In the genomic region with DNA sequence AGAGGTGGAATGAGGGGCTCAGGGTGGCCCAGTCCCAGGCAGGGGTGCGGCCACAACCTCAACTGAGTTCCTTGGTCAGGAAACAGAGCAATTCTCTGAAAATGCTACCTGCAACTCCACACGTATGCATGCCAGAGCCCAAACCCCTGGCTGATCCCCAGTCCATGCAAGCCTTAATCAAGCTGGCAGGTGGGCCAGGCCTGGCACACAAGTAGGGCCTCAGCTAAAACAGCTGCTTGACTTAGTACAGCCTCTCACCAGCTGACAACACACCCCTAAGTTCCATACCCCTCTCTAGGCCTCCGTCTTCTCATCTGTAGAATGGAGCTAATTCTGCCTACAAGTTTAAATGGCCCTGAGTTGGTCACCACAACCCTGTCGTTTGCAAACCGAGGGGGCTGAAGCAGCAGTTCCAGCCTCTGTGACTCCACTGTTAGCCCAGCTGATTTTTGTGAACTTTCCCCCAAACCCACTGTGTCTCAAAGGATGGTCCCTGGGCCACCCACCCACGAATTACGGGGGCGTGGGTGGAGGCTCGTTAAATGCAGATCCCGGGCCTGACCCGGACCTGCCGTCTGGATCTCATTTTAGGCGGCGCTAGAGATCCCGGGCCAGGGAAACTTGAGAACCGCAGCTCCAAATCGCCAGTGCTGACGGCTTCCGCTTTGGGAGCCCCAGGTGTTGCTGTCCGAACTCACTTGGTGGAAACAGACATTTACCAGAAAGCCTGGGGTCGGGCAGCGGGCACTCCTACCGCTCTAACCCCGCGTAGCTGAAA, we compare ENCODE assay signal across 9 cellular contexts. TPM values are rescaled to one million over a fixed set of nuclear protein-coding genes. Genes with fewer than 3 reads are reported as not detected.
DNase-seq lines count a peak whose midpoint lies in the region; ATAC-seq, FAIRE-seq and TF ChIP-seq lines count a peak whose summit lies in the region.
"Had no signal": no experiment of that assay in that cellular context is flagged by ENCODE, and none has a peak within 500 bp of the region (broad histone marks: within the 10 kb centered on the region; RNA-seq: fewer than 3 reads in every experiment).

No MANE protein-coding gene starts in this region.

- FAIRE-seq in keratinocyte (lab: Jason Lieb, UNC), result no peak

- DNase-seq in CD14-positive monocyte (ENCODE audit: low spot score) (no peak), MM.1S (peak; percentile 73), keratinocyte (ENCODE audit: low read depth, low spot score) (no peak), smooth muscle cell (lab: John Stamatoyannopoulos, UW; ENCODE audit: unreplicated experiment) (no peak), GOT3 (lab: John Stamatoyannopoulos, UW) (no peak)
- no peak for DNase-seq in central memory CD8-positive, alpha-beta T cell (ENCODE audit: low spot score in 2 of 2)

- H3K4me2 ChIP-seq in MM.1S (ENCODE audit: low read depth, low read length) (peak overlapping the region; percentile 99), keratinocyte (ENCODE audit: control insufficient read depth, extremely low read depth, insufficient read depth, low read depth, low read length) (peak overlapping the region; percentile 85), smooth muscle cell (peak overlapping the region; percentile 97)

- peaks cover 9% of the 10 kb centered on the region for H3K4me1 Mint-ChIP-seq in CD14-positive monocyte
- no peaks in the 10 kb centered on the region for H3K4me1 Mint-ChIP-seq in central memory CD8-positive, alpha-beta T cell

- no peaks in the 10 kb centered on the region for H3K9me2 ChIP-seq in MM.1S (replicated peaks; ENCODE audit: insufficient read depth, low read length)

- peak overlapping the region; percentile 87 for H3K9ac ChIP-seq in MM.1S (ENCODE audit: low read length)
- no peak overlapping the region for H3K9ac ChIP-seq in keratinocyte (ENCODE audit: control insufficient read depth, extremely low read depth, insufficient read depth, low read length)
- H3K9ac ChIP-seq in smooth muscle cell (ENCODE audit: low read depth), result no peak overlapping the region

- H3K9me3 ChIP-seq in MM.1S (replicated peaks; ENCODE audit: insufficient read depth, low read length), result no peaks in the 10 kb centered on the region
- no peaks in the 10 kb centered on the region for H3K9me3 ChIP-seq in keratinocyte (ENCODE audit: control insufficient read depth, low read depth, low read length)
- H3K9me3 ChIP-seq in smooth muscle cell (replicated peaks; ENCODE audit: low read depth), result no peaks in the 10 kb centered on the region

- H3K4me3 ChIP-seq in MM.1S (ENCODE audit: low read length), result peak overlapping the region; percentile 81
- peak overlapping the region; percentile 23 to 61 (median 59) for H3K4me3 ChIP-seq in keratinocyte (ENCODE audit: control insufficient read depth in 2 of 3, extremely low read depth in 1 of 3, insufficient read depth in 2 of 3, low read depth in 1 of 3, low read length in 3 of 3)
- H3K4me3 ChIP-seq in smooth muscle cell, result peak overlapping the region; percentile 75

- ATAC-seq in GM19351 (IDR thresholded peaks at IDR 0.05; ENCODE audit: unreplicated experiment) (peak; percentile 13), HG03097 (IDR thresholded peaks at IDR 0.05; ENCODE audit: low FRiP score, unreplicated experiment) (no peak)
- no peak for ATAC-seq in central memory CD8-positive, alpha-beta T cell (replicated peaks; ENCODE audit: extremely low read depth, poor library complexity, severe bottlenecking)

- no peaks in the 10 kb centered on the region for H3K27me3 ChIP-seq in MM.1S (replicated peaks; ENCODE audit: insufficient read depth, low read length)
- peaks cover 40% of the 10 kb centered on the region for H3K27me3 ChIP-seq in keratinocyte (ENCODE audit: control insufficient read depth, extremely low read depth, insufficient read depth, low read length)
- H3K27me3 ChIP-seq in smooth muscle cell (ENCODE audit: low read depth), result peaks cover 42% of the 10 kb centered on the region

- H3K27me3 Mint-ChIP-seq in CD14-positive monocyte (ENCODE audit: low read depth in 3 of 3), result peaks cover 55 to 73% (median 58%) of the 10 kb centered on the region in 3 donors
- H3K27me3 Mint-ChIP-seq in central memory CD8-positive, alpha-beta T cell, result peaks cover 56% of the 10 kb centered on the region

- WGBS in smooth muscle cell (ENCODE audit: low lambda C conversion rate), result 18% methylated on average over 25 of the region's 25 CpGs

- no peak overlapping the region for H3K27ac Mint-ChIP-seq in CD14-positive monocyte
- no peak overlapping the region for H3K27ac Mint-ChIP-seq in central memory CD8-positive, alpha-beta T cell (ENCODE audit: low read depth)

- peak overlapping the region; percentile 86 for H2AFZ ChIP-seq in MM.1S (ENCODE audit: low read length)
- H2AFZ ChIP-seq in keratinocyte (ENCODE audit: control insufficient read depth, low read length), result peak overlapping the region; percentile 46
- H2AFZ ChIP-seq in smooth muscle cell (ENCODE audit: low read depth), result peak overlapping the region; percentile 93

- intact Hi-C loops in CD14-positive monocyte (cut with micrococcal nuclease), result no loop called here

- H3K27ac ChIP-seq in MM.1S (ENCODE audit: low read length) (peak overlapping the region; percentile 85; the same call in 1 of the 2 replicates), keratinocyte (ENCODE audit: control insufficient read depth, insufficient read depth, low read length) (no peak overlapping the region), smooth muscle cell (ENCODE audit: low read depth) (no peak overlapping the region)

- H4K20me1 ChIP-seq in MM.1S (ENCODE audit: insufficient read depth, low read length) (no peaks in the 10 kb centered on the region), keratinocyte (ENCODE audit: control insufficient read depth, extremely low read depth, insufficient read depth, low read length) (no peaks in the 10 kb centered on the region), smooth muscle cell (ENCODE audit: low read depth) (no peaks in the 10 kb centered on the region)

- TF ChIP-seq CTCF in CD14-positive monocyte (IDR thresholded peaks at IDR 0.05) (no peak), MM.1S (IDR thresholded peaks at IDR 0.05; ENCODE audit: low read length) (peak; percentile 44), keratinocyte (optimal IDR thresholded peaks at IDR 0.05 in 1 of 3, IDR thresholded peaks at IDR 0.05 in 1 of 3, conservative IDR thresholded peaks at IDR 0.05 in 1 of 3; ENCODE audit: extremely low read depth in 1 of 3, insufficient read depth in 2 of 3, low read length in 3 of 3) (peak in 2 of 3 experiments; percentile 13 to 47), smooth muscle cell (IDR thresholded peaks at IDR 0.05; ENCODE audit: borderline replicate concordance, insufficient read depth, poor library complexity, severe bottlenecking) (peak; percentile 4)

- H3K36me3 Mint-ChIP-seq in CD14-positive monocyte, result peaks cover 2 to 3% of the 10 kb centered on the region in 2 donors
- H3K36me3 Mint-ChIP-seq in central memory CD8-positive, alpha-beta T cell (ENCODE audit: insufficient read depth), result peaks cover 2% of the 10 kb centered on the region

- H3K4me1 ChIP-seq in MM.1S (ENCODE audit: low read length) (peaks cover 21% of the 10 kb centered on the region), keratinocyte (ENCODE audit: control insufficient read depth, extremely low read depth, insufficient read depth, low read length) (peaks cover 4% of the 10 kb centered on the region), smooth muscle cell (ENCODE audit: low read depth) (peaks cover 3% of the 10 kb centered on the region)

- H3F3A ChIP-seq in MM.1S (ENCODE audit: insufficient read depth, low read length), result peaks cover 24% of the 10 kb centered on the region
- H3F3A ChIP-seq in smooth muscle cell (ENCODE audit: low read depth), result no peaks in the 10 kb centered on the region

- H3K36me3 ChIP-seq in MM.1S (replicated peaks; ENCODE audit: insufficient read depth, low read length) (no peaks in the 10 kb centered on the region), keratinocyte (ENCODE audit: control insufficient read depth in 2 of 2, extremely low read depth in 1 of 2, insufficient read depth in 2 of 2, low read length in 2 of 2) (no peaks in the 10 kb centered on the region), smooth muscle cell (ENCODE audit: low read depth) (no peaks in the 10 kb centered on the region)

- H3K9me3 Mint-ChIP-seq in CD14-positive monocyte, result peaks cover 0 to 10% (median 1%) of the 10 kb centered on the region in 7 donors
- H3K9me3 Mint-ChIP-seq in central memory CD8-positive, alpha-beta T cell, result no peaks in the 10 kb centered on the region

- H3K4me3 Mint-ChIP-seq in CD14-positive monocyte, result peak overlapping the region; percentile 74 to 92
- peak overlapping the region; percentile 36 for H3K4me3 Mint-ChIP-seq in central memory CD8-positive, alpha-beta T cell

- no peaks in the 10 kb centered on the region for H3K9me1 ChIP-seq in keratinocyte (ENCODE audit: control insufficient read depth, extremely low read depth, insufficient read depth, low read length)

- no peaks in the 10 kb centered on the region; the same call in 1 of the 2 replicates for H3K79me2 ChIP-seq in MM.1S (ENCODE audit: low read length)
- no peaks in the 10 kb centered on the region for H3K79me2 ChIP-seq in keratinocyte (ENCODE audit: control insufficient read depth, insufficient read depth, low read length)
- H3K79me2 ChIP-seq in smooth muscle cell (ENCODE audit: low read depth), result no peaks in the 10 kb centered on the region

- dilution Hi-C loops in keratinocyte (cut with MboI; ENCODE audit: extremely low pct_ligation_motif_present, low sequenced_read_pairs), result no loop called here

RNA-seq across cellular contexts. Expression of gene CHDH, which starts 0.9 kb away (rescaled TPM):
- polyA plus RNA-seq in CD14-positive monocyte, result not detected
- polyA plus RNA-seq in keratinocyte, result 0.04 TPM in 1 of 3 replicates, not detected in the others
- polyA plus RNA-seq in keratinocyte (2011; ENCODE audit: low read depth), result 0.04 TPM
- 0.01 TPM in 1 of 2 replicates, not detected in the other for polyA plus RNA-seq in keratinocyte (2011; cell fraction: cytosol; rRNA removed)
- 0.01 TPM in 1 of 2 replicates, not detected in the other for polyA plus RNA-seq in keratinocyte (2011; cell fraction: nucleus; rRNA removed)
- polyA plus RNA-seq in keratinocyte (2012; ENCODE audit: low replicate concordance), result 0.13 TPM in 1 of 2 replicates, not detected in the other
- 0.03 TPM in 1 of 3 replicates, not detected in the others for polyA minus RNA-seq in keratinocyte
- 0.19 TPM for polyA minus RNA-seq in keratinocyte (2011; cell fraction: cytosol; rRNA and poly(A)+ RNA removed)
- not detected in 2 replicates for polyA minus RNA-seq in keratinocyte (2011; cell fraction: nucleus; rRNA and poly(A)+ RNA removed)
- total RNA-seq in smooth muscle cell, result 0.36 TPM in 1 of 2 replicates, not detected in the other
- 0.51 and 0.60 TPM in 2 replicates for polyA plus RNA-seq in smooth muscle cell
- total RNA-seq: RPMI7951 had no signal

RNA-seq across cellular contexts. Expression of gene IL17RB, which starts 1.1 kb away (rescaled TPM):
- polyA plus RNA-seq in CD14-positive monocyte, result under 1 TPM in 1 of 2 donors, not detected in 1; 0.13 TPM
- polyA plus RNA-seq in keratinocyte, result 0.08 TPM in 1 of 3 replicates, not detected in the others
- not detected for polyA plus RNA-seq in keratinocyte (2011; ENCODE audit: low read depth)
- polyA plus RNA-seq in keratinocyte (2011; cell fraction: cytosol; rRNA removed), result not detected in 2 replicates
- polyA plus RNA-seq in keratinocyte (2011; cell fraction: nucleus; rRNA removed), result 0.09 TPM in 1 of 2 replicates, not detected in the other
- 0.70 and 0.71 TPM in 2 replicates for polyA plus RNA-seq in keratinocyte (2012; ENCODE audit: low replicate concordance)
- not detected in 3 replicates for polyA minus RNA-seq in keratinocyte
- polyA minus RNA-seq in keratinocyte (2011; cell fraction: cytosol; rRNA and poly(A)+ RNA removed), result not detected
- polyA minus RNA-seq in keratinocyte (2011; cell fraction: nucleus; rRNA and poly(A)+ RNA removed), result not detected in 2 replicates
- 0.22 TPM in 1 of 2 replicates, not detected in the other for total RNA-seq in smooth muscle cell
- polyA plus RNA-seq in smooth muscle cell, result 0.40 and 0.58 TPM in 2 replicates
- total RNA-seq: RPMI7951 had no signal

RNA-seq across cellular contexts. Expression of gene ACTR8, which starts 36.7 kb away (rescaled TPM):
- 10 to 100 TPM; 10.7 to 12.2 TPM for polyA plus RNA-seq in CD14-positive monocyte
- 17.7 to 28.8 TPM (median 21.7 TPM) in 3 replicates for polyA plus RNA-seq in keratinocyte
- polyA plus RNA-seq in keratinocyte (2011; ENCODE audit: low read depth), result 16.5 TPM
- 14.3 and 24.1 TPM in 2 replicates for polyA plus RNA-seq in keratinocyte (2011; cell fraction: cytosol; rRNA removed)
- polyA plus RNA-seq in keratinocyte (2011; cell fraction: nucleus; rRNA removed), result 24.6 and 28.9 TPM in 2 replicates
- polyA plus RNA-seq in keratinocyte (2012; ENCODE audit: low replicate concordance), result 16.2 and 20.2 TPM in 2 replicates
- polyA minus RNA-seq in keratinocyte, result 15.0 to 38.8 TPM (median 18.2 TPM) in 3 replicates
- polyA minus RNA-seq in keratinocyte (2011; cell fraction: cytosol; rRNA and poly(A)+ RNA removed), result 17.6 TPM
- 19.1 and 21.5 TPM in 2 replicates for polyA minus RNA-seq in keratinocyte (2011; cell fraction: nucleus; rRNA and poly(A)+ RNA removed)
- total RNA-seq in smooth muscle cell, result 17.4 and 20.3 TPM in 2 replicates
- polyA plus RNA-seq in smooth muscle cell, result 19.0 and 23.1 TPM in 2 replicates

RNA-seq across cellular contexts. Expression of gene SELENOK, which starts 46.4 kb away (rescaled TPM):
- polyA plus RNA-seq in CD14-positive monocyte (100 to 1,000 TPM in 1 of 2 donors, 10 to 100 TPM in 1; 96.4 to 117 TPM), keratinocyte (44.1 to 94.9 TPM (median 73.6 TPM) in 3 replicates), smooth muscle cell (183 and 199 TPM in 2 replicates)
- 67.9 TPM for polyA plus RNA-seq in keratinocyte (2011; ENCODE audit: low read depth)
- 42.6 and 64.1 TPM in 2 replicates for polyA plus RNA-seq in keratinocyte (2011; cell fraction: cytosol; rRNA removed)
- 22.9 and 24.5 TPM in 2 replicates for polyA plus RNA-seq in keratinocyte (2011; cell fraction: nucleus; rRNA removed)
- polyA plus RNA-seq in keratinocyte (2012; ENCODE audit: low replicate concordance), result 35.8 and 79.3 TPM in 2 replicates
- polyA minus RNA-seq in keratinocyte, result 4.0 to 7.9 TPM (median 7.8 TPM) in 3 replicates
- 12.1 TPM for polyA minus RNA-seq in keratinocyte (2011; cell fraction: cytosol; rRNA and poly(A)+ RNA removed)
- polyA minus RNA-seq in keratinocyte (2011; cell fraction: nucleus; rRNA and poly(A)+ RNA removed), result 7.7 and 17.8 TPM in 2 replicates
- total RNA-seq in smooth muscle cell, result 67.7 and 72.0 TPM in 2 replicates
